15 cellular contexts compared by ENCODE assay signal in the genomic region with DNA sequence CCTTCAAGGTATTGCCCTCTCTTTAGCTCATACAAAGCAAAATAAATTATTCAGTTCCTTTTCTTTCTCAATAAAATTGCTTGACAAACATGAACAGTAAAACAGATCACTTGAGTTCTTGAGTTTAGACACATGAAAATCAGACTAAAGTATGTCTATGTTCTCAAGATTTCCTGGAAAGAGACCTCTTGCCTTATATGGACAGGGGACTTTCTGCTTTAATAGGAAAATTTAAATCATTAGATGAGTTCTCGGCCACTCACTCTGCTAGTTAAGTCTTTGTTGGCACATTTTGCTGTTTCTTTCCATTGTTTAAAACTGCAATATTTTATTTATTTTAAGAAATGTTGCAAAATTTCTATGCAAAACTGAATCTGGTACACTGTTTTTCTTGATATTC.
"Had no signal": no experiment of that assay in that cellular context is flagged by ENCODE, and none has a peak within 500 bp of the region (broad histone marks: within the 10 kb centered on the region; RNA-seq: fewer than 3 reads in every experiment).

No MANE protein-coding gene starts in this region.

- H3K27me3 ChIP-seq: neural progenitor cell, pancreas, stomach, thyroid gland, uterus had no signal

- H3K27ac ChIP-seq: neural progenitor cell, pancreas, thyroid gland had no signal

- H3K27me3 Mint-ChIP-seq: activated naive CD8-positive, alpha-beta T cell treated with anti-CD3 and anti-CD28 coated beads, Interleukin-2, amount 10 ng/mL, durations not matched to agents 7 days and 5 days; effector memory CD8-positive, alpha-beta T cell had no signal

- H3K36me3 Mint-ChIP-seq: activated naive CD8-positive, alpha-beta T cell treated with anti-CD3 and anti-CD28 coated beads, Interleukin-2, amount 10 ng/mL, durations not matched to agents 7 days and 5 days had no signal

- H3K4me1 ChIP-seq: neural progenitor cell, pancreas, thyroid gland, uterus had no signal

- H3K36me3 ChIP-seq: neural progenitor cell, pancreas, stomach, thyroid gland, uterus had no signal

- H3K4me3 ChIP-seq: neural progenitor cell, pancreas, skin epidermis, stomach, thyroid gland, uterus had no signal

- H3K9me3 ChIP-seq: pancreas, thyroid gland had no signal

- H3K4me3 Mint-ChIP-seq: activated CD8-positive, alpha-beta T cell treated with anti-CD3 and anti-CD28 coated beads, Interleukin-2, amount 10 ng/mL, durations not matched to agents 7 days and 5 days; activated naive CD8-positive, alpha-beta T cell treated with anti-CD3 and anti-CD28 coated beads, Interleukin-2, amount 10 ng/mL, durations not matched to agents 7 days and 5 days; effector memory CD8-positive, alpha-beta T cell; neural progenitor cell; WTC11 had no signal

- H3K27ac Mint-ChIP-seq: activated CD8-positive, alpha-beta T cell treated with anti-CD3 and anti-CD28 coated beads, Interleukin-2, amount 10 ng/mL, durations not matched to agents 7 days and 5 days; activated naive CD8-positive, alpha-beta T cell treated with anti-CD3 and anti-CD28 coated beads, Interleukin-2, amount 10 ng/mL, durations not matched to agents 7 days and 5 days; effector memory CD8-positive, alpha-beta T cell; neural progenitor cell; WTC11 had no signal

- ATAC-seq: activated CD8-positive, alpha-beta T cell treated with anti-CD3 and anti-CD28 coated beads, Interleukin-2, amount 10 ng/mL, durations not matched to agents 7 days and 5 days; effector memory CD8-positive, alpha-beta T cell; WTC11 had no signal

- H3K4me1 Mint-ChIP-seq: activated naive CD8-positive, alpha-beta T cell treated with anti-CD3 and anti-CD28 coated beads, Interleukin-2, amount 10 ng/mL, durations not matched to agents 7 days and 5 days had no signal

- DNase-seq: activated CD4-positive, alpha-beta T cell treated with anti-CD3 and anti-CD28 coated beads for 48 hours; activated CD8-positive, alpha-beta memory T cell treated with anti-CD3 and anti-CD28 coated beads, Interleukin-2, amount 50 U/mL, for 48 hours; activated CD8-positive, alpha-beta T cell treated with anti-CD3 and anti-CD28 coated beads, Interleukin-2, amount 10 ng/mL, durations not matched to agents 7 days and 5 days; activated naive CD8-positive, alpha-beta T cell treated with anti-CD3 and anti-CD28 coated beads, Interleukin-2, amount 10 ng/mL, durations not matched to agents 7 days and 5 days; caudate nucleus; effector memory CD8-positive, alpha-beta T cell; mesendoderm; pancreas; stimulated activated CD4-positive, alpha-beta T cell treated with anti-CD3 and anti-CD28 coated beads, Interleukin-4, amount 100 ng/mL, for 4 hours; stomach; thyroid gland had no signal
